ENCODE assay signal across 1 cellular context in genomic region chr17:50697076-50697475, GRCh38.
TF ChIP-seq lines count a peak whose summit lies in the region.

No MANE protein-coding gene starts in this region.

TF ChIP-seq in HepG2, 621 proteins besides CTCF, POLR2A, EP300 and RAD21:
- TF ChIP-seq NR2F2 (IDR thresholded peaks at IDR 0.05; ENCODE audit: borderline replicate concordance, low read depth) (no peak), ZBTB42 (CRISPR knock-in tag; IDR thresholded peaks at IDR 0.05) (no peak), SPEN (CRISPR knock-in tag; IDR thresholded peaks at IDR 0.05; ENCODE audit: low read depth) (no peak), ZFYVE20 (CRISPR knock-in tag; IDR thresholded peaks at IDR 0.05; ENCODE audit: borderline replicate concordance, low read depth) (no peak)
